In genomic region chr13:29118471-29118870, GRCh38 we compare ENCODE assay signal across 25 cellular contexts.
"Had no signal": no experiment of that assay in that cellular context is flagged by ENCODE, and none has a peak within 500 bp of the region (broad histone marks: within the 10 kb centered on the region; RNA-seq: fewer than 3 reads in every experiment).

No MANE protein-coding gene starts in this region.

- H3K36me3 ChIP-seq: heart left ventricle, left lung, lower lobe of right lung, ovary, prostate gland, right lobe of liver, transverse colon, upper lobe of left lung, vagina had no signal

- H3K27ac Mint-ChIP-seq: immature natural killer cell; natural killer cell; nephron progenitor cell; stimulated activated naive CD8-positive, alpha-beta T cell treated with anti-CD3 and anti-CD28 coated beads, Interleukin-15, amount 100 ng/mL, for 72 hours had no signal

- H3K4me1 ChIP-seq: heart left ventricle, left lung, lower lobe of right lung, prostate gland, transverse colon, upper lobe of left lung, vagina had no signal

- H3K4me3 Mint-ChIP-seq: immature natural killer cell; naive B cell; natural killer cell; nephron progenitor cell; stimulated activated naive CD8-positive, alpha-beta T cell treated with anti-CD3 and anti-CD28 coated beads, Interleukin-15, amount 100 ng/mL, for 72 hours had no signal

- DNase-seq: heart left ventricle; hypothalamus; immature natural killer cell; kidney; left colon; left lung; lower lobe of right lung; mammary epithelial cell; mesenchymal stem cell; naive B cell; natural killer cell; nephron progenitor cell; ovary; right lobe of liver; stimulated activated CD4-positive, alpha-beta T cell treated with anti-CD3 and anti-CD28 coated beads, Interleukin-1b, Interleukin-23, amount 100 ng/mL, for 48 hours; stimulated activated CD4-positive, alpha-beta T cell treated with anti-CD3 and anti-CD28 coated beads, Interleukin-2, amount 100 ng/mL, for 48 hours; stimulated activated CD4-positive, alpha-beta T cell treated with anti-CD3 and anti-CD28 coated beads, Interleukin-4, amount 100 ng/mL, for 4 hours; stimulated activated naive CD4-positive, alpha-beta T cell treated with Interleukin-2 at 50 U/mL for 16 hours; stimulated activated naive CD8-positive, alpha-beta T cell treated with anti-CD3 and anti-CD28 coated beads, Interleukin-15, amount 100 ng/mL, for 72 hours; substantia nigra; transverse colon; upper lobe of left lung had no signal

- H3K4me3 ChIP-seq: heart left ventricle, left lung, lower lobe of right lung, ovary, prostate gland, right lobe of liver, smooth muscle cell, transverse colon, upper lobe of left lung, vagina had no signal

- H3K9me3 ChIP-seq: heart left ventricle, left lung, lower lobe of right lung, ovary, prostate gland, right lobe of liver, transverse colon, upper lobe of left lung, vagina had no signal

- H3K9me3 Mint-ChIP-seq: naive B cell; stimulated activated naive CD8-positive, alpha-beta T cell treated with anti-CD3 and anti-CD28 coated beads, Interleukin-15, amount 100 ng/mL, for 72 hours had no signal

- H3K27ac ChIP-seq: heart left ventricle, left lung, lower lobe of right lung, ovary, prostate gland, right lobe of liver, transverse colon, upper lobe of left lung, vagina had no signal

- H3K27me3 Mint-ChIP-seq: stimulated activated naive CD8-positive, alpha-beta T cell treated with anti-CD3 and anti-CD28 coated beads, Interleukin-15, amount 100 ng/mL, for 72 hours had no signal

- H3K4me1 Mint-ChIP-seq: immature natural killer cell; naive B cell; natural killer cell; nephron progenitor cell; stimulated activated naive CD8-positive, alpha-beta T cell treated with anti-CD3 and anti-CD28 coated beads, Interleukin-15, amount 100 ng/mL, for 72 hours had no signal

- ATAC-seq: heart left ventricle; left colon; left lung; lower lobe of right lung; natural killer cell; right lobe of liver; stimulated activated naive CD8-positive, alpha-beta T cell treated with anti-CD3 and anti-CD28 coated beads, Interleukin-15, amount 100 ng/mL, for 72 hours had no signal

- H3K36me3 Mint-ChIP-seq: immature natural killer cell, naive B cell, natural killer cell had no signal
